In the genomic region with DNA sequence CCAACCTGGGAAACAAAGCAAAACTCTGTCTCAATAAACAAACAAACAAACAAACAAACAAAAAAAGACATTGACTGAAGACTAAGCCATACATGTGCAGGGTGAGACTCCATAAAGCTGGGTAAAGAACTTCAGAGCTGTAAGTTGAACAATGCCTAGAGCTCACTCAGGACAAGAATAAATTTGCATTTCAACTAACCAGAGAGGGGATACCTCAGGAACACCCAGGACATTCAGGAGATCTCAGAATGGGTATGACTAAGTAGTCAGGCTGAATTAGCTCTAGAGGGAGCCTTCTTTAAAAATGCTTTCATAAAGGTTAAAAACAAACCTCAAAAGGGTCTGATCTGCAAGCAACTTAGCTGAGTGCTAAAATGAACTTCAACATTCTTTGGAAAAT, we compare ENCODE assay signal across 16 cellular contexts.
"Had no signal": no experiment of that assay in that cellular context is flagged by ENCODE, and none has a peak within 500 bp of the region (broad histone marks: within the 10 kb centered on the region; RNA-seq: fewer than 3 reads in every experiment).

No MANE protein-coding gene starts in this region.

- H3K27ac ChIP-seq: hepatocyte, neural progenitor cell, ovary, right atrium auricular region, sigmoid colon, skin epidermis had no signal

- H3K36me3 ChIP-seq: neural progenitor cell, ovary, right atrium auricular region, sigmoid colon had no signal

- ATAC-seq: left lobe of liver; natural killer cell treated with Interleukin-12 subunit alpha and Interleukin-12 subunit beta and Interleukin-15 and Interleukin-18, amount 100 ng/mL, for 72 hours had no signal

- H3K4me1 ChIP-seq: neural progenitor cell, right atrium auricular region had no signal

- DNase-seq: dermis blood vessel endothelial cell; foreskin melanocyte; head of caudate nucleus; islet precursor cell; nucleus accumbens; ovary; sigmoid colon; stimulated activated CD4-positive, alpha-beta T cell treated with anti-CD3 and anti-CD28 coated beads, Interleukin-12 subunit alpha, Interleukin-12 subunit beta, amount 100 ng/mL, for 4 hours; stimulated activated naive CD4-positive, alpha-beta T cell had no signal

- H3K9me3 ChIP-seq: ovary had no signal

- H3K9ac ChIP-seq: neural progenitor cell had no signal

- H3K27me3 ChIP-seq: hepatocyte, neural progenitor cell, ovary, right atrium auricular region, sigmoid colon had no signal

- H3K4me3 ChIP-seq: hepatocyte, neural progenitor cell, ovary, right atrium auricular region, sigmoid colon, skin epidermis had no signal

- H3K27ac Mint-ChIP-seq: mesothelial cell of epicardium; natural killer cell treated with Interleukin-12 subunit alpha and Interleukin-12 subunit beta and Interleukin-15 and Interleukin-18, amount 100 ng/mL, for 72 hours had no signal

- H3K4me3 Mint-ChIP-seq: mesothelial cell of epicardium; natural killer cell treated with Interleukin-12 subunit alpha and Interleukin-12 subunit beta and Interleukin-15 and Interleukin-18, amount 100 ng/mL, for 72 hours; neural progenitor cell had no signal
